27 cellular contexts compared by ENCODE assay signal in genomic region chr10:92961638-92962037, GRCh38.
"Had no signal": no experiment of that assay in that cellular context is flagged by ENCODE, and none has a peak within 500 bp of the region (broad histone marks: within the 10 kb centered on the region; RNA-seq: fewer than 3 reads in every experiment).

No MANE protein-coding gene starts in this region.

- H3K4me1 ChIP-seq: parathyroid adenoma, right lobe of liver, upper lobe of right lung had no signal

- H3K4me1 Mint-ChIP-seq: immature natural killer cell; naive thymus-derived CD8-positive, alpha-beta T cell; nephron; neural crest cell had no signal

- H3K4me3 Mint-ChIP-seq: immature natural killer cell; mesothelial cell of epicardium; naive thymus-derived CD8-positive, alpha-beta T cell; nephron; neural crest cell; stimulated activated naive CD8-positive, alpha-beta T cell treated with anti-CD3 and anti-CD28 coated beads, Interleukin-15, Interleukin-2, amounts not matched to agents 100 ng/mL and 50 ng/mL, for 24 hours had no signal

- H3K27ac Mint-ChIP-seq: mesothelial cell of epicardium; nephron; stimulated activated naive CD8-positive, alpha-beta T cell treated with anti-CD3 and anti-CD28 coated beads, Interleukin-15, Interleukin-2, amounts not matched to agents 100 ng/mL and 50 ng/mL, for 24 hours had no signal

- H3K79me2 ChIP-seq: parathyroid adenoma had no signal

- H3K4me3 ChIP-seq: left lung, lung, right atrium auricular region, right lobe of liver, skin epidermis, suprapubic skin, thoracic aorta, tibial artery, upper lobe of right lung had no signal

- H3K27me3 ChIP-seq: left lung, right atrium auricular region, right lobe of liver, suprapubic skin, tibial artery, upper lobe of right lung had no signal

- H3K27me3 Mint-ChIP-seq: naive thymus-derived CD8-positive, alpha-beta T cell; stimulated activated naive CD8-positive, alpha-beta T cell treated with anti-CD3 and anti-CD28 coated beads, Interleukin-15, Interleukin-2, amounts not matched to agents 100 ng/mL and 50 ng/mL, for 24 hours had no signal

- H2AFZ ChIP-seq: parathyroid adenoma had no signal

- H3K36me3 ChIP-seq: right atrium auricular region, right lobe of liver, thoracic aorta, tibial artery, upper lobe of right lung had no signal

- H3K27ac ChIP-seq: left lung, parathyroid adenoma, right atrium auricular region, right lobe of liver, skin epidermis, suprapubic skin, thoracic aorta, tibial artery, upper lobe of right lung had no signal

- DNase-seq: hypothalamus; immature natural killer cell; kidney; left colon; left lung; mesendoderm; naive thymus-derived CD8-positive, alpha-beta T cell; nucleus accumbens; right lobe of liver; stimulated activated CD4-positive, alpha-beta T cell treated with anti-CD3 and anti-CD28 coated beads, Interleukin-12 subunit alpha, Interleukin-12 subunit beta, amount 100 ng/mL, for 4 hours; stimulated activated CD4-positive, alpha-beta T cell treated with anti-CD3 and anti-CD28 coated beads, Interleukin-15, amount 100 ng/mL, for 24 hours; stimulated activated CD4-positive, alpha-beta T cell treated with anti-CD3 and anti-CD28 coated beads, Interleukin-2, amount 100 ng/mL, for 24 hours; stimulated activated CD4-positive, alpha-beta T cell treated with anti-CD3 and anti-CD28 coated beads, Interleukin-4, amount 100 ng/mL, for 1 hour; stimulated activated naive CD4-positive, alpha-beta T cell; tibial artery; trophoblast cell; upper lobe of right lung had no signal

- ATAC-seq: left colon; left lung; naive thymus-derived CD8-positive, alpha-beta T cell; right lobe of liver; upper lobe of right lung had no signal

- H3K9me3 ChIP-seq: left lung, right atrium auricular region, right lobe of liver, suprapubic skin, thoracic aorta, tibial artery, upper lobe of right lung had no signal

- H3K9ac ChIP-seq: parathyroid adenoma had no signal

- H3K9me3 Mint-ChIP-seq: immature natural killer cell; mesothelial cell of epicardium; naive thymus-derived CD8-positive, alpha-beta T cell; nephron; neural crest cell; stimulated activated naive CD8-positive, alpha-beta T cell treated with anti-CD3 and anti-CD28 coated beads, Interleukin-15, Interleukin-2, amounts not matched to agents 100 ng/mL and 50 ng/mL, for 24 hours had no signal
